ENCODE assay signal across 9 cellular contexts in genomic region chr7:118288098-118288497, GRCh38.
A peak's percentile ranks its signal among the peaks of the same experiment; 100 is the strongest.
DNase-seq lines count a peak whose midpoint lies in the region; ATAC-seq, FAIRE-seq and TF ChIP-seq lines count a peak whose summit lies in the region.
"Had no signal": no experiment of that assay in that cellular context is flagged by ENCODE, and none has a peak within 500 bp of the region (broad histone marks: within the 10 kb centered on the region; RNA-seq: fewer than 3 reads in every experiment).

No MANE protein-coding gene starts in this region.

- H3K36me3 ChIP-seq in kidney (ENCODE audit: control insufficient read depth in 1 of 2, insufficient read depth in 2 of 2, low read length in 2 of 2) = no peaks in the 10 kb centered on the region

- in situ Hi-C loops in astrocyte of the cerebellum (cut with HindIII; ENCODE audit: low sequenced_read_pairs) (no loop called here), ACHN (cut with HindIII; ENCODE audit: low pct_ligation_motif_present, low pct_unique_long_range_greater_than_20kb, low sequenced_read_pairs) (no loop called here)

- H3K4me3 ChIP-seq in astrocyte of the cerebellum (ENCODE audit: low read depth, low read length) = no peak overlapping the region
- no peak overlapping the region for H3K4me3 ChIP-seq in kidney (ENCODE audit: low read length in 2 of 2)

- peak; percentile 75 for ATAC-seq in GM18508 (IDR thresholded peaks at IDR 0.05; ENCODE audit: insufficient read depth, unreplicated experiment)
- peak; percentile 85 for ATAC-seq in GM21717 (IDR thresholded peaks at IDR 0.05; ENCODE audit: unreplicated experiment)

- intact Hi-C loops in kidney (cut with DNase I) = no loop called here

- H3K27ac ChIP-seq in kidney (ENCODE audit: low read depth in 2 of 2, low read length in 2 of 2) = no peak overlapping the region

- peak; percentile 68 for DNase-seq in HT1080 (ENCODE audit: low read depth)
- DNase-seq in astrocyte of the cerebellum (ENCODE audit: low read depth) = peak; percentile 13
- DNase-seq in stimulated activated CD4-positive, alpha-beta T cell treated with anti-CD3 and anti-CD28 coated beads, Interleukin-15, amount 100 ng/mL, for 24 hours = no peak
- DNase-seq in kidney = no peak
- DNase-seq in GM19238 (ENCODE audit: insufficient read length, low spot score) = no peak
- no peak for DNase-seq in ACHN
- DNase-seq: stimulated activated CD4-positive, alpha-beta T cell treated with anti-CD3 and anti-CD28 coated beads, Interleukin-1b, Interleukin-23, amount 100 ng/mL, for 48 hours had no signal

- no peaks in the 10 kb centered on the region for H3K9me3 ChIP-seq in kidney (ENCODE audit: control insufficient read depth in 1 of 2, low read length in 2 of 2)

- TF ChIP-seq CTCF in astrocyte of the cerebellum (IDR thresholded peaks at IDR 0.05; ENCODE audit: low read depth, low read length, missing control alignments) (no peak), kidney (IDR thresholded peaks at IDR 0.05; ENCODE audit: borderline replicate concordance, extremely low read depth, insufficient read depth) (no peak)

- no peak for FAIRE-seq in kidney (lab: Jason Lieb, UNC)

- H3K9ac ChIP-seq in kidney (ENCODE audit: low read length in 2 of 2) = no peak overlapping the region

- no peaks in the 10 kb centered on the region for H3K4me1 ChIP-seq in kidney (ENCODE audit: control insufficient read depth in 1 of 2, insufficient read depth in 1 of 2, low read depth in 1 of 2, low read length in 2 of 2)

Comparison
In these comparisons a context has a peak if more than half of its experiments do, and no peak if none do; other contexts are left out.
1. DNase-seq: peak in HT1080 (single experiment) and astrocyte of the cerebellum (single experiment); none in stimulated activated CD4-positive, alpha-beta T cell treated with anti-CD3 and anti-CD28 coated beads, Interleukin-15, amount 100 ng/mL, for 24 hours (single experiment), kidney (single experiment), GM19238 (single experiment) and ACHN (single experiment).